In the genomic region with DNA sequence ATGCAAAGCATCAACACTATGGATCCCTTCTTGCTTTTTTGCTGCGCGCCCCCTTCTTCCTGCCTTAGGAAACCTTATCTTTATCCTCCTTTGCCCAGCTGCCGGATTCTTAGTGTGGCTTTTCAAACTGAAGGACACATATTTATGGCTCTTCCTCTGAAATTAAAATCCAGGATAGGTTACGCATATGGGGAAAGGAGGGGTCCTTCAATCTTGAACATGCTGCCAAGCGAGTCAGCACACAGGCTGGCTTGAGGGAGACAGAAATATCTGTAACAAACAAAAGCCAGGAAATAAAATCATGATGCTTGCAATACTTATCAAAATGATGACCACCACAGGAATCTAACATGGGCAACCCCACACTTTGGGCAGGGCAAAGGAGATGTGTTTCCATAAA, we compare ENCODE assay signal across 1 cellular context.
TF ChIP-seq lines count a peak whose summit lies in the region.

No MANE protein-coding gene starts in this region.

TF ChIP-seq in IMR-90, 13 proteins besides CTCF, POLR2A, EP300 and RAD21 (continued from another document):
- TF ChIP-seq FOS (IDR thresholded peaks at IDR 0.05; ENCODE audit: low read depth, low read length) (no peak), BHLHE40 (IDR thresholded peaks at IDR 0.05; ENCODE audit: low read depth, low read length) (no peak), CEBPB (IDR thresholded peaks at IDR 0.05; ENCODE audit: low read depth, low read length) (no peak), CHD1 (IDR thresholded peaks at IDR 0.05; ENCODE audit: low read depth, low read length) (no peak)
